ENCODE assay signal across 10 cellular contexts in the genomic region with DNA sequence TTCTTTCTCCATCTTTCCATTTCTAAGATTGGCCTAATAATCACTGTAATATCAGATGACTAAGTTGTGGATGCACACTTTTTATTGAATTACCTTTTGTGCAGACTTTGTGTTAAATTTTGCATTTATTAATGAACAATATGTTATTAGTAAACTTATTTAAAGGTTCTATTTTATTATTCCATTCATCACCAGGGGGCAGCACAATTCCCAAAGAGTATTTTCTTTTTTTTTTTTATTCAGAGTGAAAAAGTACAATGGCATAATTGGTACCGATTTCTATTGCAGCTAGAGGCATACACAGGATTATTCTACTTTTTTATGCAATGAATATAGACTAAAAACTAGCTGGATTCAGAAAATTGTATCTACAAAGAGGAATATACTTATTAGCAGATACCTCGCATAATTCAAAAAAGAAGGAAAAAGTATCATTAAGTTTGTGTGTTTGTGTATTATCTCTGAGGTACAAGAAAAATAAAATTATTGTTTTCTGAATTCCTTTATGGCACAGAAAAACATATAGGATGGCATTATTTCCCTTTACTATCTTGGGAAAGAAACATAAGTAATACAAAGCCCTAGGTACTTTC.
A peak's percentile ranks its signal among the peaks of the same experiment; 100 is the strongest.
DNase-seq lines count a peak whose midpoint lies in the region; ATAC-seq and TF ChIP-seq lines count a peak whose summit lies in the region.
"Had no signal": no experiment of that assay in that cellular context is flagged by ENCODE, and none has a peak within 500 bp of the region (broad histone marks: within the 10 kb centered on the region; RNA-seq: fewer than 3 reads in every experiment).

No MANE protein-coding gene starts in this region.

- no peaks in the 10 kb centered on the region for H3K36me3 ChIP-seq in left ventricle myocardium inferior
- H3K36me3 ChIP-seq in RWPE2 (ENCODE audit: low read depth), result no peaks in the 10 kb centered on the region
- H3K36me3 ChIP-seq in hepatocyte (replicated peaks; ENCODE audit: insufficient read depth, low read depth), result no peaks in the 10 kb centered on the region
- H3K36me3 ChIP-seq in H7 (replicated peaks; ENCODE audit: control insufficient read depth, insufficient read depth, low read length), result no peaks in the 10 kb centered on the region
- H3K36me3 ChIP-seq: HAP-1 had no signal

- H3K79me2 ChIP-seq in hepatocyte, result no peaks in the 10 kb centered on the region

- no peaks in the 10 kb centered on the region for H3K9me2 ChIP-seq in hepatocyte (replicated peaks; ENCODE audit: insufficient read depth)

- CTCF ChIA-PET in GM10248 (lab: Yijun Ruan, JAX), result no interaction called here

- 81% methylated on average over 2 of the region's 2 CpGs for WGBS in hepatocyte (ENCODE audit: low lambda C conversion rate, missing lambda C conversion rate)

- intact Hi-C loops in left ventricle myocardium inferior (cut with micrococcal nuclease) (no loop called here), left ventricle myocardium superior (cut with micrococcal nuclease) (loop anchor here (5.0 kb wide), 1 partner anchor 399 kb away; no protein-coding TSS in a partner anchor)

- H2AFZ ChIP-seq in hepatocyte, result no peak overlapping the region

- H3K27me3 ChIP-seq in left ventricle myocardium inferior (ENCODE audit: low read depth), result no peaks in the 10 kb centered on the region
- H3K27me3 ChIP-seq in RWPE2 (ENCODE audit: insufficient read depth, poor library complexity, severe bottlenecking), result no peaks in the 10 kb centered on the region
- no peaks in the 10 kb centered on the region for H3K27me3 ChIP-seq in hepatocyte
- no peaks in the 10 kb centered on the region for H3K27me3 ChIP-seq in H7 (ENCODE audit: control insufficient read depth, insufficient read depth, low read length)

- ATAC-seq in left ventricle myocardium superior (no peak), RWPE2 (ENCODE audit: low read depth) (no peak), GM18498 (IDR thresholded peaks at IDR 0.05; ENCODE audit: unreplicated experiment) (no peak)

- no peak overlapping the region for H3K4me2 ChIP-seq in hepatocyte

- DNase-seq in left ventricle myocardium inferior (no peak), left ventricle myocardium superior (no peak), RWPE2 (ENCODE audit: low spot score) (no peak), hepatocyte (ENCODE audit: low spot score) (peak; percentile 18), H7 (no peak), GM10248 (ENCODE audit: extremely low spot score) (no peak)
- no peak for DNase-seq in activated CD4-positive, CD25-positive, alpha-beta regulatory T cell (lab: John Stamatoyannopoulos, UW)
- DNase-seq: amniotic stem cell had no signal

- no peaks in the 10 kb centered on the region for H4K20me1 ChIP-seq in hepatocyte (ENCODE audit: insufficient read depth, poor library complexity, severe bottlenecking)

- TF ChIP-seq CTCF in left ventricle myocardium inferior (IDR thresholded peaks at IDR 0.05; ENCODE audit: borderline replicate concordance) (peak; percentile 51), RWPE2 (IDR thresholded peaks at IDR 0.05; ENCODE audit: poor library complexity, severe bottlenecking) (peak; percentile 80), hepatocyte (IDR thresholded peaks at IDR 0.05; ENCODE audit: poor library complexity) (peak; percentile 59), GM10248 (IDR thresholded peaks at IDR 0.05; ENCODE audit: control extremely low read depth, extremely low read depth, low read depth, missing control alignments) (no peak)

- H3K4me3 ChIP-seq in left ventricle myocardium inferior (no peak overlapping the region), RWPE2 (ENCODE audit: severe bottlenecking) (no peak overlapping the region), hepatocyte (no peak overlapping the region), H7 (ENCODE audit: insufficient read depth, low read depth, low read length) (no peak overlapping the region)
- H3K4me3 ChIP-seq: HAP-1 had no signal

- H3K4me1 ChIP-seq in left ventricle myocardium inferior (no peaks in the 10 kb centered on the region), RWPE2 (ENCODE audit: insufficient read depth, poor library complexity, severe bottlenecking) (no peaks in the 10 kb centered on the region), hepatocyte (ENCODE audit: insufficient read depth) (peaks cover 3% of the 10 kb centered on the region)
- H3K4me1 ChIP-seq: HAP-1 had no signal

- H3K9me3 ChIP-seq in left ventricle myocardium inferior (replicated peaks) (no peaks in the 10 kb centered on the region), RWPE2 (ENCODE audit: severe bottlenecking) (no peaks in the 10 kb centered on the region), hepatocyte (ENCODE audit: low read depth) (no peaks in the 10 kb centered on the region)
- H3K9me3 ChIP-seq: HAP-1 had no signal

- POLR2A ChIA-PET in GM10248 (lab: Yijun Ruan, JAX), result no interaction called here

- H3K27ac ChIP-seq in left ventricle myocardium inferior (replicated peaks) (no peak overlapping the region), RWPE2 (ENCODE audit: poor library complexity, severe bottlenecking) (no peak overlapping the region), hepatocyte (no peak overlapping the region)
